Comparison of ENCODE assay signal across 22 cellular contexts in the genomic region with DNA sequence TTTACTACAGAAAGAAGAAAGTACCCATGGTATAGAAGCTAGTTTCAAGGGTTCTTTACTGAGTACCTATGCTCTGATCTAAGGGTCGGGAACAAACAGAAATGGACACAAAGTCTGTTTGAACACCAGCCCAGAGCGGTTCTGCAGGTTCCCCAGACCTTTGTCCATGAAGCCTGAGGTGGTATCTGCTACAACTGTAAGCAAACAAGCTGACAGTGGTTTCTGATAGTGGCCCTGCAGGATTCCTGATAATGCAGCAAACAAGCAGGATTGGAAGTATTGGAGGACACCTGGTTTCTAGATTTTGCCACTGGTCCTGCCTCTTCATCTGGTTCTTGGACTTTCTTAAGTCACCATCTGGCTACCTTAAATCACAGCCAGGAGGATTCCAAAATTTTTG. TPM values are rescaled to one million over a fixed set of nuclear protein-coding genes. Genes with fewer than 3 reads are reported as not detected.
"Had no signal": no experiment of that assay in that cellular context is flagged by ENCODE, and none has a peak within 500 bp of the region (broad histone marks: within the 10 kb centered on the region; RNA-seq: fewer than 3 reads in every experiment).

No MANE protein-coding gene starts in this region.

- H3K27ac ChIP-seq: coronary artery, lower lobe of right lung, neutrophil, spleen had no signal

- H3K9me3 ChIP-seq: lower lobe of right lung, neutrophil, spleen, tibial nerve had no signal

- H3K27me3 Mint-ChIP-seq: stimulated activated memory B cell treated with anti-CD40 and anti-IgM and Interleukin-4, amounts not matched to agents 10 μg/mL and 1 μg/mL and 100 μg/mL, for 72 hours had no signal

- H3K27me3 ChIP-seq: neutrophil had no signal

- H3K4me3 ChIP-seq: coronary artery, lower lobe of right lung, spleen, tibial nerve had no signal

- DNase-seq: activated CD4-positive, alpha-beta memory T cell treated with anti-CD3 and anti-CD28 coated beads for 36 hours; activated gamma-delta T cell; activated naive CD8-positive, alpha-beta T cell treated with anti-CD3 and anti-CD28 coated beads, Interleukin-2, amount 50 U/mL, for 24 hours; activated T-cell treated with anti-CD3 and anti-CD28 coated beads, Interleukin-2, amount 50 U/mL, for 48 hours; caudate nucleus; effector CD8-positive, alpha-beta T cell; hippocampal formation; kidney glomerular epithelial cell; lower lobe of right lung; naive thymus-derived CD8-positive, alpha-beta T cell; posterior cingulate gyrus; right cardiac atrium; spleen; stimulated activated CD4-positive, alpha-beta T cell treated with anti-CD3 and anti-CD28 coated beads, Interleukin-1b, Interleukin-23, amount 100 ng/mL, for 48 hours; T-cell; T1000 had no signal

- H3K36me3 Mint-ChIP-seq: activated CD4-positive, alpha-beta memory T cell treated with anti-CD3 and anti-CD28 coated beads for 36 hours; naive thymus-derived CD8-positive, alpha-beta T cell; stimulated activated memory B cell treated with anti-CD40 and anti-IgM and Interleukin-4, amounts not matched to agents 10 μg/mL and 1 μg/mL and 100 μg/mL, for 72 hours; T-cell had no signal

- H3K4me1 ChIP-seq: lower lobe of right lung, spleen, tibial nerve had no signal

- H3K9me3 Mint-ChIP-seq: activated CD4-positive, alpha-beta memory T cell treated with anti-CD3 and anti-CD28 coated beads for 36 hours; activated naive CD8-positive, alpha-beta T cell treated with anti-CD3 and anti-CD28 coated beads, Interleukin-2, amount 50 U/mL, for 24 hours; stimulated activated memory B cell treated with anti-CD40 and anti-IgM and Interleukin-4, amounts not matched to agents 10 μg/mL and 1 μg/mL and 100 μg/mL, for 72 hours; T-cell had no signal

- H3K36me3 ChIP-seq: lower lobe of right lung, neutrophil, spleen, tibial nerve had no signal

- H3K4me3 Mint-ChIP-seq: activated CD4-positive, alpha-beta memory T cell treated with anti-CD3 and anti-CD28 coated beads for 36 hours; activated naive CD8-positive, alpha-beta T cell treated with anti-CD3 and anti-CD28 coated beads, Interleukin-2, amount 50 U/mL, for 24 hours; naive thymus-derived CD8-positive, alpha-beta T cell; stimulated activated memory B cell treated with anti-CD40 and anti-IgM and Interleukin-4, amounts not matched to agents 10 μg/mL and 1 μg/mL and 100 μg/mL, for 72 hours; T-cell had no signal

- H3K4me1 Mint-ChIP-seq: activated naive CD8-positive, alpha-beta T cell treated with anti-CD3 and anti-CD28 coated beads, Interleukin-2, amount 50 U/mL, for 24 hours; stimulated activated memory B cell treated with anti-CD40 and anti-IgM and Interleukin-4, amounts not matched to agents 10 μg/mL and 1 μg/mL and 100 μg/mL, for 72 hours; T-cell had no signal

- H3K27ac Mint-ChIP-seq: activated CD4-positive, alpha-beta memory T cell treated with anti-CD3 and anti-CD28 coated beads for 36 hours; activated naive CD8-positive, alpha-beta T cell treated with anti-CD3 and anti-CD28 coated beads, Interleukin-2, amount 50 U/mL, for 24 hours; naive thymus-derived CD8-positive, alpha-beta T cell; stimulated activated memory B cell treated with anti-CD40 and anti-IgM and Interleukin-4, amounts not matched to agents 10 μg/mL and 1 μg/mL and 100 μg/mL, for 72 hours; T-cell had no signal

- ATAC-seq: activated naive CD8-positive, alpha-beta T cell treated with anti-CD3 and anti-CD28 coated beads, Interleukin-2, amount 50 U/mL, for 24 hours; lower lobe of right lung; naive thymus-derived CD8-positive, alpha-beta T cell; right cardiac atrium; stimulated activated memory B cell treated with anti-CD40 and anti-IgM and Interleukin-4, amounts not matched to agents 10 μg/mL and 1 μg/mL and 100 μg/mL, for 72 hours; T-cell had no signal

RNA-seq across cellular contexts. Expression of a gene that starts 23.7 kb away (rescaled TPM):
- total RNA-seq: activated CD4-positive, alpha-beta memory T cell treated with anti-CD3 and anti-CD28 coated beads for 36 hours; epithelial cell of proximal tubule; lower lobe of right lung; naive thymus-derived CD8-positive, alpha-beta T cell; spleen; subcutaneous adipose tissue; T-cell; tibial nerve had no signal
- polyA plus RNA-seq: naive thymus-derived CD8-positive, alpha-beta T cell had no signal
